ENCODE assay signal across 15 cellular contexts in genomic region chr13:46586766-46587509, GRCh38. TPM values are rescaled to one million over a fixed set of nuclear protein-coding genes. Genes with fewer than 3 reads are reported as not detected.
DNase-seq lines count a peak whose midpoint lies in the region; ATAC-seq, FAIRE-seq and TF ChIP-seq lines count a peak whose summit lies in the region.
"Had no signal": no experiment of that assay in that cellular context is flagged by ENCODE, and none has a peak within 500 bp of the region (broad histone marks: within the 10 kb centered on the region; RNA-seq: fewer than 3 reads in every experiment).

No MANE protein-coding gene starts in this region.

- H3K9me3 Mint-ChIP-seq in activated CD8-positive, alpha-beta memory T cell treated with anti-CD3 and anti-CD28 coated beads, Interleukin-2, amount 10 ng/mL, durations not matched to agents 7 days and 5 days (ENCODE audit: low read depth) = no peaks in the 10 kb centered on the region

- intact Hi-C loops in K562 (cut with micrococcal nuclease) = no loop called here
- intact Hi-C loops in pancreas (cut with DNase I) = no loop called here

- 0 out of 2 replicates have a peak, but pooled peaks cover under 1% of the 10 kb centered on the region for H4K20me1 ChIP-seq in K562 (replicated peaks; ENCODE audit: control insufficient read depth, insufficient read depth, low read length)

- H3K79me2 ChIP-seq in K562 (ENCODE audit: control insufficient read depth, insufficient read depth, low read length) = peaks cover 10% of the 10 kb centered on the region; the same call in 2 of the 3 replicates

- no peak overlapping the region for H3K27ac ChIP-seq in K562 (ENCODE audit: extremely low read depth, low read depth, low read length)
- H3K27ac ChIP-seq in pancreas = no peak overlapping the region

- in situ Hi-C loops in K562 (cut with MboI) = no loop called here

- peaks cover 1% of the 10 kb centered on the region for H3K36me3 Mint-ChIP-seq in activated CD8-positive, alpha-beta memory T cell treated with anti-CD3 and anti-CD28 coated beads, Interleukin-2, amount 10 ng/mL, durations not matched to agents 7 days and 5 days

- H3K4me1 Mint-ChIP-seq in activated CD8-positive, alpha-beta memory T cell treated with anti-CD3 and anti-CD28 coated beads, Interleukin-2, amount 10 ng/mL, durations not matched to agents 7 days and 5 days = peaks cover 16% of the 10 kb centered on the region

- peaks cover 5% of the 10 kb centered on the region for H3K9me1 ChIP-seq in K562 (ENCODE audit: control insufficient read depth, insufficient read depth, low read length)

- no peak for TF ChIP-seq CTCF in K562 (IDR thresholded peaks at IDR 0.05 in 2 of 3, conservative IDR thresholded peaks at IDR 0.05 in 1 of 3; ENCODE audit: insufficient read depth in 2 of 3, low read depth in 1 of 3, low read length in 3 of 3)
- no peak for TF ChIP-seq CTCF in pancreas (IDR thresholded peaks at IDR 0.05)

- H3K36me3 ChIP-seq in K562 (ENCODE audit: control insufficient read depth, insufficient read depth, low read length) = no peaks in the 10 kb centered on the region
- H3K36me3 ChIP-seq in pancreas = no peaks in the 10 kb centered on the region
- H3K36me3 ChIP-seq: heart right ventricle had no signal

- H3K27me3 ChIP-seq in K562 (ENCODE audit: control insufficient read depth in 2 of 2, insufficient read depth in 2 of 2, low read length in 2 of 2) (no peaks in the 10 kb centered on the region), pancreas (no peaks in the 10 kb centered on the region)
- H3K27me3 ChIP-seq: heart right ventricle had no signal

- H3K9me3 ChIP-seq in K562 (replicated peaks; ENCODE audit: control insufficient read depth, insufficient read depth, low read depth, low read length) (no peaks in the 10 kb centered on the region), pancreas (no peaks in the 10 kb centered on the region)
- H3K9me3 ChIP-seq: heart right ventricle had no signal

- no peak overlapping the region for H3K4me2 ChIP-seq in K562 (ENCODE audit: insufficient read depth, low read length)

- H3K4me3 ChIP-seq in K562 (no peak overlapping the region), pancreas (no peak overlapping the region)
- H3K4me3 ChIP-seq: heart right ventricle had no signal

- H3K4me1 ChIP-seq in K562 (replicated peaks in 1 of 2; ENCODE audit: control insufficient read depth in 2 of 2, insufficient read depth in 2 of 2, low read length in 2 of 2) (no peaks in the 10 kb centered on the region), pancreas (peaks cover 15 to 29% (median 22%) of the 10 kb centered on the region in 3 donors)

- no peak for TF ChIP-seq EP300 in K562 (IDR thresholded peaks at IDR 0.05; ENCODE audit: low read length)

- DNase-seq in AG08395 (ENCODE audit: low spot score) (peak; percentile 38), GM18507 (ENCODE audit: extremely low spot score, insufficient read length, low read depth) (no peak), K562 (ENCODE audit: extremely low read depth in 1 of 4, low spot score in 3 of 4) (no peak), pancreas (no peak), COR-L47 (lab: John Stamatoyannopoulos, UW) (no peak)
- no peak for DNase-seq in activated CD8-positive, alpha-beta memory T cell treated with anti-CD3 and anti-CD28 coated beads, Interleukin-2, amount 10 ng/mL, durations not matched to agents 7 days and 5 days
- DNase-seq: activated CD4-positive, CD25-positive, alpha-beta regulatory T cell; activated CD8-positive, alpha-beta memory T cell treated with anti-CD3 and anti-CD28 coated beads, Interleukin-2, amount 50 U/mL, for 4 hours; activated naive CD4-positive, alpha-beta T cell treated with anti-CD3 and anti-CD28 coated beads, Interleukin-2, amount 50 U/mL, for 16 hours; cerebellar nuclear complex; H9; heart right ventricle; Kasumi-1 had no signal

- H3K4me3 Mint-ChIP-seq in activated CD8-positive, alpha-beta memory T cell treated with anti-CD3 and anti-CD28 coated beads, Interleukin-2, amount 10 ng/mL, durations not matched to agents 7 days and 5 days = no peak overlapping the region
- H3K4me3 Mint-ChIP-seq: H9 had no signal

- no peak overlapping the region for H3K9ac ChIP-seq in K562 (ENCODE audit: insufficient read depth in 1 of 2, low read depth in 2 of 2, low read length in 2 of 2)

- TF ChIP-seq RAD21 in K562 (CRISPR knock-in tag; conservative IDR thresholded peaks at IDR 0.05 in 1 of 2, IDR thresholded peaks at IDR 0.05 in 1 of 2) = no peak

- 34% methylated on average over 7 of the region's 7 CpGs for WGBS in K562 (ENCODE audit: insufficient coverage, low coverage, missing lambda C conversion rate)
- WGBS in pancreas, 2 donors = 38 to 40% methylated on average over 7 of the region's 7 CpGs

- BruUV-seq in K562 (replicated peaks; lab: Mats Ljungman, UMichigan) = no TSS peak

- no peak overlapping the region for H2AFZ ChIP-seq in K562 (ENCODE audit: low read depth, low read length)

- peak; percentile 47 for FAIRE-seq in GM18507 (lab: Jason Lieb, UNC)
- FAIRE-seq in K562 (lab: Jason Lieb, UNC) = no peak
- FAIRE-seq in pancreas (lab: Jason Lieb, UNC) = no peak

- no peak overlapping the region for H3K27ac Mint-ChIP-seq in activated CD8-positive, alpha-beta memory T cell treated with anti-CD3 and anti-CD28 coated beads, Interleukin-2, amount 10 ng/mL, durations not matched to agents 7 days and 5 days

- ATAC-seq in K562 = no peak
- peak; percentile 46 to 78 (median 63) for ATAC-seq in pancreas
- ATAC-seq in GM21360 (IDR thresholded peaks at IDR 0.05; ENCODE audit: unreplicated experiment) = no peak
- no peak for ATAC-seq in GM19351 (IDR thresholded peaks at IDR 0.05; ENCODE audit: unreplicated experiment)
- ATAC-seq in activated CD8-positive, alpha-beta memory T cell treated with anti-CD3 and anti-CD28 coated beads, Interleukin-2, amount 10 ng/mL, durations not matched to agents 7 days and 5 days = no peak

- CTCF ChIA-PET in K562 (lab: Yijun Ruan, JAX; ENCODE audit: low intra/inter-chr PET ratio) = no interaction called here
- CTCF ChIA-PET in activated CD8-positive, alpha-beta memory T cell treated with anti-CD3 and anti-CD28 coated beads, Interleukin-2, amount 10 ng/mL, durations not matched to agents 7 days and 5 days (lab: Charles Lee) = no interaction called here

- H3K27me3 Mint-ChIP-seq in activated CD8-positive, alpha-beta memory T cell treated with anti-CD3 and anti-CD28 coated beads, Interleukin-2, amount 10 ng/mL, durations not matched to agents 7 days and 5 days = no peaks in the 10 kb centered on the region

- POLR2A ChIA-PET in K562 (lab: Yijun Ruan, JAX) = no interaction called here

- TF ChIP-seq POLR2A in K562 (conservative IDR thresholded peaks at IDR 0.05) = no peak

TF ChIP-seq in K562, 482 proteins besides CTCF, POLR2A, EP300 and RAD21:
- TF ChIP-seq HDGF (IDR thresholded peaks at IDR 0.05) (no peak), CBFA2T3 (IDR thresholded peaks at IDR 0.05) (peak; percentile 33; the same call in 1 of the 2 replicates)

RNA-seq across cellular contexts. Expression of gene LRCH1, which starts 34.0 kb away (rescaled TPM):
- 23.7 and 30.0 TPM in 2 replicates for total RNA-seq in K562 (2011; cell fraction: chromatin; rRNA removed; ENCODE audit: low replicate concordance)
- 7.5 and 8.8 TPM in 2 replicates for total RNA-seq in K562 (2011; cell fraction: nucleolus; rRNA removed)
- total RNA-seq in K562 (2011; cell fraction: nucleoplasm; rRNA removed) = 12.5 and 16.9 TPM in 2 replicates
- total RNA-seq in K562 (2014; rRNA removed) = 2.5 and 3.2 TPM in 2 replicates
- 3.7 and 4.3 TPM in 2 replicates for total RNA-seq in K562 (2014; rRNA removed; fragmentation: Illumina TruSeq; extraction: Trizol)
- total RNA-seq in K562 (2015; rRNA removed; fragmentation: Illumina TruSeq; extraction: Trizol) = 3.9 and 4.2 TPM in 2 replicates
- total RNA-seq in K562 (2021) = 5.7 and 6.5 TPM in 2 replicates
- polyA plus RNA-seq in K562 (2011; rRNA removed) = 5.2 and 6.8 TPM in 2 replicates
- 1.7 and 2.8 TPM in 2 replicates for polyA plus RNA-seq in K562 (2011; cell fraction: cytosol; rRNA removed)
- 7.5 and 9.0 TPM in 2 replicates for polyA plus RNA-seq in K562 (2011; cell fraction: nucleus; rRNA removed)
- polyA plus RNA-seq in K562 (2012) = 2.7 and 2.9 TPM in 2 replicates
- 4.1 and 4.7 TPM in 2 replicates for polyA plus RNA-seq in K562 (2014; fragmentation: Illumina TruSeq; extraction: Trizol)
- polyA plus RNA-seq in K562 (2014; fragmentation: Nextera tagmentation; extraction: Ambion mirVana) = 1 to 10 TPM; 1.1 to 1.2 TPM
- polyA plus RNA-seq in K562 (2014; rRNA removed) = 3.3 TPM in 2 replicates
- polyA minus RNA-seq in K562 (2011; rRNA and poly(A)+ RNA removed) = 13.6 and 15.7 TPM in 2 replicates
- 2.8 and 3.1 TPM in 2 replicates for polyA minus RNA-seq in K562 (2011; cell fraction: cytosol; rRNA and poly(A)+ RNA removed)
- 15.1 and 26.7 TPM in 2 replicates for polyA minus RNA-seq in K562 (2011; cell fraction: nucleus; rRNA and poly(A)+ RNA removed)
- total RNA-seq in pancreas = 10 to 100 TPM in 1 of 6 donors, 1 to 10 TPM in 5; 3.0 to 10.5 (median 4.2) TPM
- polyA plus RNA-seq in pancreas = 1 to 10 TPM; 2.0 to 3.4 TPM
- 10 to 100 TPM; 19.8 to 20.9 TPM for total RNA-seq in activated CD8-positive, alpha-beta memory T cell treated with anti-CD3 and anti-CD28 coated beads, Interleukin-2, amount 10 ng/mL, durations not matched to agents 7 days and 5 days

Comparison
In these comparisons a context has a peak if more than half of its experiments do, and no peak if none do; other contexts are left out.
1. ATAC-seq: peak in pancreas (4 of 4); none in K562 (single experiment), GM21360 (single experiment), GM19351 (single experiment) and activated CD8-positive, alpha-beta memory T cell treated with anti-CD3 and anti-CD28 coated beads, Interleukin-2, amount 10 ng/mL, durations not matched to agents 7 days and 5 days (single experiment).